1 cellular context compared by ENCODE assay signal in genomic region chr2:102142829-102143449, GRCh38.
A peak's percentile ranks its signal among the peaks of the same experiment; 100 is the strongest.
TF ChIP-seq lines count a peak whose summit lies in the region.

No MANE protein-coding gene starts in this region.

TF ChIP-seq in HepG2, 621 proteins besides CTCF, POLR2A, EP300 and RAD21 (continued from another document and continues in another):
- TF ChIP-seq PATZ1 (CRISPR knock-in tag; IDR thresholded peaks at IDR 0.05) (no peak; the same call in 1 of the 2 replicates), NFE2 (CRISPR knock-in tag; IDR thresholded peaks at IDR 0.05) (no peak), KLF13 (CRISPR knock-in tag; IDR thresholded peaks at IDR 0.05) (no peak), TBX2 (CRISPR knock-in tag; IDR thresholded peaks at IDR 0.05; ENCODE audit: borderline replicate concordance) (peak; percentile 77; the same call in 1 of the 2 replicates), SNAI1 (CRISPR knock-in tag; IDR thresholded peaks at IDR 0.05; ENCODE audit: borderline replicate concordance) (no peak), TAF15 (IDR thresholded peaks at IDR 0.05; ENCODE audit: low read depth, low read length, poor library complexity, severe bottlenecking) (no peak), ZNF792 (CRISPR knock-in tag; IDR thresholded peaks at IDR 0.05) (no peak), CHCHD3 (CRISPR knock-in tag; IDR thresholded peaks at IDR 0.05) (no peak), FOXM1 (CRISPR knock-in tag; IDR thresholded peaks at IDR 0.05) (no peak), ZFP37 (CRISPR knock-in tag; IDR thresholded peaks at IDR 0.05; ENCODE audit: borderline replicate concordance) (no peak), SRY (CRISPR knock-in tag; IDR thresholded peaks at IDR 0.05) (no peak), NFYB (CRISPR knock-in tag; IDR thresholded peaks at IDR 0.05) (no peak), HNRNPL (IDR thresholded peaks at IDR 0.05; ENCODE audit: low read depth, low read length) (peak; percentile 30; the same call in 1 of the 2 replicates), KAT8 (CRISPR knock-in tag; IDR thresholded peaks at IDR 0.05) (no peak; the same call in 1 of the 2 replicates), ADNP (CRISPR knock-in tag; IDR thresholded peaks at IDR 0.05) (no peak), KMT2B (CRISPR knock-in tag; IDR thresholded peaks at IDR 0.05) (peak; percentile 63), KMT2A (CRISPR knock-in tag; IDR thresholded peaks at IDR 0.05) (peak; percentile 86), ATF1 (CRISPR knock-in tag; IDR thresholded peaks at IDR 0.05) (no peak), ARHGAP35 (CRISPR knock-in tag; IDR thresholded peaks at IDR 0.05; ENCODE audit: borderline replicate concordance) (no peak; the same call in 1 of the 2 replicates), NFKB2 (CRISPR knock-in tag; IDR thresholded peaks at IDR 0.05; ENCODE audit: borderline replicate concordance) (no peak; the same call in 1 of the 2 replicates), U2AF2 (IDR thresholded peaks at IDR 0.05; ENCODE audit: low read depth, low read length) (no peak), GPN1 (CRISPR knock-in tag; IDR thresholded peaks at IDR 0.05; ENCODE audit: borderline replicate concordance) (no peak), RNF2 (conservative IDR thresholded peaks at IDR 0.05; ENCODE audit: low read depth) (no peak; the same call in 1 of the 2 replicates), TSC22D2 (CRISPR knock-in tag; IDR thresholded peaks at IDR 0.05; ENCODE audit: borderline replicate concordance) (no peak), MED1 (CRISPR knock-in tag; IDR thresholded peaks at IDR 0.05) (0 out of 2 replicates have a peak, but pooled peaks have one; percentile 18), NFKBIZ (CRISPR knock-in tag; IDR thresholded peaks at IDR 0.05) (no peak), PHF21A (CRISPR knock-in tag; IDR thresholded peaks at IDR 0.05) (0 out of 2 replicates have a peak, but pooled peaks have one; percentile 2), GMEB1 (CRISPR knock-in tag; IDR thresholded peaks at IDR 0.05; ENCODE audit: borderline replicate concordance) (no peak), ZNF350 (CRISPR knock-in tag; IDR thresholded peaks at IDR 0.05; ENCODE audit: borderline replicate concordance, low read depth) (no peak), SPEN (CRISPR knock-in tag; IDR thresholded peaks at IDR 0.05; ENCODE audit: low read depth) (peak; percentile 42), TBL1XR1 (IDR thresholded peaks at IDR 0.05; ENCODE audit: borderline replicate concordance, low read length, partially characterized antibody) (no peak), HHEX (CRISPR knock-in tag; IDR thresholded peaks at IDR 0.05) (no peak), ARNT (IDR thresholded peaks at IDR 0.05) (no peak), ZNF557 (CRISPR knock-in tag; IDR thresholded peaks at IDR 0.05) (no peak), ZNF292 (CRISPR knock-in tag; IDR thresholded peaks at IDR 0.05; ENCODE audit: borderline replicate concordance, low read depth) (no peak), ZNF589 (CRISPR knock-in tag; conservative IDR thresholded peaks at IDR 0.05) (no peak), PPARG (CRISPR knock-in tag; conservative IDR thresholded peaks at IDR 0.05) (no peak), ESRRA (CRISPR knock-in tag; IDR thresholded peaks at IDR 0.05; ENCODE audit: low read depth) (no peak), SOX6 (IDR thresholded peaks at IDR 0.05) (no peak), SOX6 (CRISPR knock-in tag; IDR thresholded peaks at IDR 0.05) (no peak), ZBTB1 (CRISPR knock-in tag; IDR thresholded peaks at IDR 0.05; ENCODE audit: borderline replicate concordance) (peak; percentile 18; the same call in 1 of the 2 replicates)
- TF ChIP-seq, protein P1, sequence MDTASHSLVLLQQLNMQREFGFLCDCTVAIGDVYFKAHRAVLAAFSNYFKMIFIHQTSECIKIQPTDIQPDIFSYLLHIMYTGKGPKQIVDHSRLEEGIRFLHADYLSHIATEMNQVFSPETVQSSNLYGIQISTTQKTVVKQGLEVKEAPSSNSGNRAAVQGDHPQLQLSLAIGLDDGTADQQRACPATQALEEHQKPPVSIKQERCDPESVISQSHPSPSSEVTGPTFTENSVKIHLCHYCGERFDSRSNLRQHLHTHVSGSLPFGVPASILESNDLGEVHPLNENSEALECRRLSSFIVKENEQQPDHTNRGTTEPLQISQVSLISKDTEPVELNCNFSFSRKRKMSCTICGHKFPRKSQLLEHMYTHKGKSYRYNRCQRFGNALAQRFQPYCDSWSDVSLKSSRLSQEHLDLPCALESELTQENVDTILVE (CRISPR knock-in tag; IDR thresholded peaks at IDR 0.05), result no peak
- TF ChIP-seq, protein P2, sequence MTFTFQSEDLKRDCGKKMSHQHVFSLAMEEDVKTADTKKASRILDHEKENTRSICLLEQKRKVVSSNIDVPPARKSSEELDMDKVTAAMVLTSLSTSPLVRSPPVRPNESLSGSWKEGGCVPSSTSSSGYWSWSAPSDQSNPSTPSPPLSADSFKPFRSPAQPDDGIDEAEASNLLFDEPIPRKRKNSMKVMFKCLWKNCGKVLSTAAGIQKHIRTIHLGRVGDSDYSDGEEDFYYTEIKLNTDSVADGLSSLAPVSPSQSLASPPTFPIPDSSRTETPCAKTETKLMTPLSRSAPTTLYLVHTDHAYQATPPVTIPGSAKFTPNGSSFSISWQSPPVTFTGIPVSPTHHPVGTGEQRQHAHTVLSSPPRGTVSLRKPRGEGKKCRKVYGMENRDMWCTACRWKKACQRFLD (CRISPR knock-in tag; IDR thresholded peaks at IDR 0.05; ENCODE audit: borderline replicate concordance), result no peak; the same call in 1 of the 2 replicates
- TF ChIP-seq, protein P3, sequence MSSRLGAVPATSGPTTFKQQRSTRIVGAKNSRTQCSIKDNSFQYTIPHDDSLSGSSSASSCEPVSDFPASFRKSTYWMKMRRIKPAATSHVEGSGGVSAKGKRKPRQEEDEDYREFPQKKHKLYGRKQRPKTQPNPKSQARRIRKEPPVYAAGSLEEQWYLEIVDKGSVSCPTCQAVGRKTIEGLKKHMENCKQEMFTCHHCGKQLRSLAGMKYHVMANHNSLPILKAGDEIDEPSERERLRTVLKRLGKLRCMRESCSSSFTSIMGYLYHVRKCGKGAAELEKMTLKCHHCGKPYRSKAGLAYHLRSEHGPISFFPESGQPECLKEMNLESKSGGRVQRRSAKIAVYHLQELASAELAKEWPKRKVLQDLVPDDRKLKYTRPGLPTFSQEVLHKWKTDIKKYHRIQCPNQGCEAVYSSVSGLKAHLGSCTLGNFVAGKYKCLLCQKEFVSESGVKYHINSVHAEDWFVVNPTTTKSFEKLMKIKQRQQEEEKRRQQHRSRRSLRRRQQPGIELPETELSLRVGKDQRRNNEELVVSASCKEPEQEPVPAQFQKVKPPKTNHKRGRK (CRISPR knock-in tag; IDR thresholded peaks at IDR 0.05), result no peak
- TF ChIP-seq, protein P4, sequence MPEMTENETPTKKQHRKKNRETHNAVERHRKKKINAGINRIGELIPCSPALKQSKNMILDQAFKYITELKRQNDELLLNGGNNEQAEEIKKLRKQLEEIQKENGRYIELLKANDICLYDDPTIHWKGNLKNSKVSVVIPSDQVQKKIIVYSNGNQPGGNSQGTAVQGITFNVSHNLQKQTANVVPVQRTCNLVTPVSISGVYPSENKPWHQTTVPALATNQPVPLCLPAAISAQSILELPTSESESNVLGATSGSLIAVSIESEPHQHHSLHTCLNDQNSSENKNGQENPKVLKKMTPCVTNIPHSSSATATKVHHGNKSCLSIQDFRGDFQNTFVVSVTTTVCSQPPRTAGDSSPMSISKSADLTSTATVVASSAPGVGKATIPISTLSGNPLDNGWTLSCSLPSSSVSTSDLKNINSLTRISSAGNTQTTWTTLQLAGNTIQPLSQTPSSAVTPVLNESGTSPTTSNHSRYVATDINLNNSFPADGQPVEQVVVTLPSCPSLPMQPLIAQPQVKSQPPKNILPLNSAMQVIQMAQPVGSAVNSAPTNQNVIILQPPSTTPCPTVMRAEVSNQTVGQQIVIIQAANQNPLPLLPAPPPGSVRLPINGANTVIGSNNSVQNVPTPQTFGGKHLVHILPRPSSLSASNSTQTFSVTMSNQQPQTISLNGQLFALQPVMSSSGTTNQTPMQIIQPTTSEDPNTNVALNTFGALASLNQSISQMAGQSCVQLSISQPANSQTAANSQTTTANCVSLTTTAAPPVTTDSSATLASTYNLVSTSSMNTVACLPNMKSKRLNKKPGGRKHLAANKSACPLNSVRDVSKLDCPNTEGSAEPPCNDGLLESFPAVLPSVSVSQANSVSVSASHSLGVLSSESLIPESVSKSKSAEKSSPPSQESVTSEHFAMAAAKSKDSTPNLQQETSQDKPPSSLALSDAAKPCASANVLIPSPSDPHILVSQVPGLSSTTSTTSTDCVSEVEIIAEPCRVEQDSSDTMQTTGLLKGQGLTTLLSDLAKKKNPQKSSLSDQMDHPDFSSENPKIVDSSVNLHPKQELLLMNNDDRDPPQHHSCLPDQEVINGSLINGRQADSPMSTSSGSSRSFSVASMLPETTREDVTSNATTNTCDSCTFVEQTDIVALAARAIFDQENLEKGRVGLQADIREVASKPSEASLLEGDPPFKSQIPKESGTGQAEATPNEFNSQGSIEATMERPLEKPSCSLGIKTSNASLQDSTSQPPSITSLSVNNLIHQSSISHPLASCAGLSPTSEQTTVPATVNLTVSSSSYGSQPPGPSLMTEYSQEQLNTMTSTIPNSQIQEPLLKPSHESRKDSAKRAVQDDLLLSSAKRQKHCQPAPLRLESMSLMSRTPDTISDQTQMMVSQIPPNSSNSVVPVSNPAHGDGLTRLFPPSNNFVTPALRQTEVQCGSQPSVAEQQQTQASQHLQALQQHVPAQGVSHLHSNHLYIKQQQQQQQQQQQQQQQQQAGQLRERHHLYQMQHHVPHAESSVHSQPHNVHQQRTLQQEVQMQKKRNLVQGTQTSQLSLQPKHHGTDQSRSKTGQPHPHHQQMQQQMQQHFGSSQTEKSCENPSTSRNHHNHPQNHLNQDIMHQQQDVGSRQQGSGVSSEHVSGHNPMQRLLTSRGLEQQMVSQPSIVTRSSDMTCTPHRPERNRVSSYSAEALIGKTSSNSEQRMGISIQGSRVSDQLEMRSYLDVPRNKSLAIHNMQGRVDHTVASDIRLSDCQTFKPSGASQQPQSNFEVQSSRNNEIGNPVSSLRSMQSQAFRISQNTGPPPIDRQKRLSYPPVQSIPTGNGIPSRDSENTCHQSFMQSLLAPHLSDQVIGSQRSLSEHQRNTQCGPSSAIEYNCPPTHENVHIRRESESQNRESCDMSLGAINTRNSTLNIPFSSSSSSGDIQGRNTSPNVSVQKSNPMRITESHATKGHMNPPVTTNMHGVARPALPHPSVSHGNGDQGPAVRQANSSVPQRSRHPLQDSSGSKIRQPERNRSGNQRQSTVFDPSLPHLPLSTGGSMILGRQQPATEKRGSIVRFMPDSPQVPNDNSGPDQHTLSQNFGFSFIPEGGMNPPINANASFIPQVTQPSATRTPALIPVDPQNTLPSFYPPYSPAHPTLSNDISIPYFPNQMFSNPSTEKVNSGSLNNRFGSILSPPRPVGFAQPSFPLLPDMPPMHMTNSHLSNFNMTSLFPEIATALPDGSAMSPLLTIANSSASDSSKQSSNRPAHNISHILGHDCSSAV (CRISPR knock-in tag; IDR thresholded peaks at IDR 0.05; ENCODE audit: borderline replicate concordance), result no peak
- TF ChIP-seq, protein P5, sequence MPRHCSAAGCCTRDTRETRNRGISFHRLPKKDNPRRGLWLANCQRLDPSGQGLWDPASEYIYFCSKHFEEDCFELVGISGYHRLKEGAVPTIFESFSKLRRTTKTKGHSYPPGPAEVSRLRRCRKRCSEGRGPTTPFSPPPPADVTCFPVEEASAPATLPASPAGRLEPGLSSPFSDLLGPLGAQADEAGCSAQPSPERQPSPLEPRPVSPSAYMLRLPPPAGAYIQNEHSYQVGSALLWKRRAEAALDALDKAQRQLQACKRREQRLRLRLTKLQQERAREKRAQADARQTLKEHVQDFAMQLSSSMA (CRISPR knock-in tag; IDR thresholded peaks at IDR 0.05), result no peak
- TF ChIP-seq, protein P6, sequence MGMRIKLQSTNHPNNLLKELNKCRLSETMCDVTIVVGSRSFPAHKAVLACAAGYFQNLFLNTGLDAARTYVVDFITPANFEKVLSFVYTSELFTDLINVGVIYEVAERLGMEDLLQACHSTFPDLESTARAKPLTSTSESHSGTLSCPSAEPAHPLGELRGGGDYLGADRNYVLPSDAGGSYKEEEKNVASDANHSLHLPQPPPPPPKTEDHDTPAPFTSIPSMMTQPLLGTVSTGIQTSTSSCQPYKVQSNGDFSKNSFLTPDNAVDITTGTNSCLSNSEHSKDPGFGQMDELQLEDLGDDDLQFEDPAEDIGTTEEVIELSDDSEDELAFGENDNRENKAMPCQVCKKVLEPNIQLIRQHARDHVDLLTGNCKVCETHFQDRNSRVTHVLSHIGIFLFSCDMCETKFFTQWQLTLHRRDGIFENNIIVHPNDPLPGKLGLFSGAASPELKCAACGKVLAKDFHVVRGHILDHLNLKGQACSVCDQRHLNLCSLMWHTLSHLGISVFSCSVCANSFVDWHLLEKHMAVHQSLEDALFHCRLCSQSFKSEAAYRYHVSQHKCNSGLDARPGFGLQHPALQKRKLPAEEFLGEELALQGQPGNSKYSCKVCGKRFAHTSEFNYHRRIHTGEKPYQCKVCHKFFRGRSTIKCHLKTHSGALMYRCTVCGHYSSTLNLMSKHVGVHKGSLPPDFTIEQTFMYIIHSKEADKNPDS (CRISPR knock-in tag; IDR thresholded peaks at IDR 0.05), result 0 out of 2 replicates have a peak, but pooled peaks have one; percentile 69
